In the genomic region with DNA sequence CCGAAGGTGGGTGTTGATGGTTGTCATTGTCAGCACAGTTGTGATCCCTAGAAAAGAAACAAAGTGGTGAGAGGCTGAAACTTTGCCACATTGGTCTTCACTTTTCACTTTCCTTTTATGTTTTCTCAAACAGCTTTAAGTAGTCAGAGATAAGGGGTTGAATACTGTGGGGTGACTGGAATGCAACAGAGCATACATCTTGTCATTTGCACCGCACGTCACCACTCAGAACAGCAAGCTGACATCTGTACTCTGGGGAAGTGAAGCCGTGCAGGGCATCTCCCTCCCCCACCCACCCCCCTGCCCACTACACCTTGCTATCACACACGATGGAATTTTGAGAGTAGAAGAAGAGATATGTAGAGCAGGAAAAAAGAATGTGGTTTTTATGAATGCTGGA, we compare ENCODE assay signal across 25 cellular contexts.
"Had no signal": no experiment of that assay in that cellular context is flagged by ENCODE, and none has a peak within 500 bp of the region (broad histone marks: within the 10 kb centered on the region; RNA-seq: fewer than 3 reads in every experiment).

No MANE protein-coding gene starts in this region.

- H3K36me3 Mint-ChIP-seq: naive thymus-derived CD4-positive, alpha-beta T cell; stimulated activated effector memory CD8-positive, alpha-beta T cell treated with anti-CD3 and anti-CD28 coated beads, Interleukin-12 subunit alpha, Interleukin-12 subunit beta, amount 100 ng/mL, for 72 hours had no signal

- H3K9me3 ChIP-seq: ovary, psoas muscle, right lobe of liver, thyroid gland, vagina had no signal

- H3K4me3 Mint-ChIP-seq: effector memory CD8-positive, alpha-beta T cell; naive thymus-derived CD4-positive, alpha-beta T cell; nephron; stimulated activated effector memory CD8-positive, alpha-beta T cell treated with anti-CD3 and anti-CD28 coated beads, Interleukin-12 subunit alpha, Interleukin-12 subunit beta, amount 100 ng/mL, for 72 hours had no signal

- H3K4me1 ChIP-seq: psoas muscle, right lobe of liver, stomach, thyroid gland, vagina had no signal

- H3K27ac ChIP-seq: ovary, psoas muscle, right lobe of liver, stomach, thyroid gland, vagina had no signal

- H3K4me3 ChIP-seq: ovary, psoas muscle, right lobe of liver, stomach, thyroid gland, vagina had no signal

- H3K9me3 Mint-ChIP-seq: nephron had no signal

- H3K36me3 ChIP-seq: ovary, right lobe of liver, thyroid gland, vagina had no signal

- H3K4me1 Mint-ChIP-seq: naive thymus-derived CD4-positive, alpha-beta T cell; stimulated activated effector memory CD8-positive, alpha-beta T cell treated with anti-CD3 and anti-CD28 coated beads, Interleukin-12 subunit alpha, Interleukin-12 subunit beta, amount 100 ng/mL, for 72 hours had no signal

- H3K27me3 ChIP-seq: ovary, right lobe of liver, stomach, thyroid gland, vagina had no signal

- ATAC-seq: effector memory CD8-positive, alpha-beta T cell; left colon; naive thymus-derived CD4-positive, alpha-beta T cell; psoas muscle; right lobe of liver; stimulated activated effector memory CD8-positive, alpha-beta T cell treated with anti-CD3 and anti-CD28 coated beads, Interleukin-12 subunit alpha, Interleukin-12 subunit beta, amount 100 ng/mL, for 72 hours had no signal

- DNase-seq: cerebellar nuclear complex; cortex of kidney; effector memory CD8-positive, alpha-beta T cell; head of caudate nucleus; hippocampal formation; left colon; mammary epithelial cell; mesendoderm; midbrain; naive thymus-derived CD4-positive, alpha-beta T cell; occipital lobe; ovary; posterior cingulate gyrus; psoas muscle; right lobe of liver; small intestine; stimulated activated CD4-positive, alpha-beta T cell treated with anti-CD3 and anti-CD28 coated beads, Interleukin-2, amount 100 ng/mL, for 24 hours; stimulated activated CD4-positive, alpha-beta T cell treated with anti-CD3 and anti-CD28 coated beads, Interleukin-4, amount 100 ng/mL, for 24 hours; stimulated activated naive CD4-positive, alpha-beta T cell treated with Interleukin-2 at 50 U/mL for 16 hours; stomach; thyroid gland; trophoblast cell had no signal

- H3K27ac Mint-ChIP-seq: effector memory CD8-positive, alpha-beta T cell; naive thymus-derived CD4-positive, alpha-beta T cell; nephron; stimulated activated effector memory CD8-positive, alpha-beta T cell treated with anti-CD3 and anti-CD28 coated beads, Interleukin-12 subunit alpha, Interleukin-12 subunit beta, amount 100 ng/mL, for 72 hours had no signal

- H3K27me3 Mint-ChIP-seq: effector memory CD8-positive, alpha-beta T cell; naive thymus-derived CD4-positive, alpha-beta T cell had no signal
